ENCODE assay signal across 23 cellular contexts in genomic region chr3:61008168-61008737, GRCh38.
A peak's percentile ranks its signal among the peaks of the same experiment; 100 is the strongest.
DNase-seq lines count a peak whose midpoint lies in the region; ATAC-seq and TF ChIP-seq lines count a peak whose summit lies in the region.
"Had no signal": no experiment of that assay in that cellular context is flagged by ENCODE, and none has a peak within 500 bp of the region (broad histone marks: within the 10 kb centered on the region; RNA-seq: fewer than 3 reads in every experiment).

No MANE protein-coding gene starts in this region.

- TF ChIP-seq EP300 in upper lobe of left lung (IDR thresholded peaks at IDR 0.05) = no peak

- no peak for TF ChIP-seq POLR2A in upper lobe of left lung (IDR thresholded peaks at IDR 0.05)

- H3K27ac ChIP-seq in upper lobe of left lung = peak overlapping the region in 3 of 4 donors; percentile 26 to 67 (median 65)
- H3K27ac ChIP-seq: ovary had no signal

- no peaks in the 10 kb centered on the region for H3K27me3 ChIP-seq in upper lobe of left lung
- H3K27me3 ChIP-seq: ovary had no signal

- DNase-seq in NCI-H2227 (lab: John Stamatoyannopoulos, UW; ENCODE audit: unreplicated experiment) = peak; percentile 32
- DNase-seq in NCI-H2227 treated with DMSO at 0.1 percent for 48 hours (lab: John Stamatoyannopoulos, UW) = no peak
- peak; percentile 0 for DNase-seq in NCI-H82 treated with DMSO at 0.1 percent for 48 hours (lab: John Stamatoyannopoulos, UW; ENCODE audit: unreplicated experiment)
- DNase-seq in memory B cell (ENCODE audit: low spot score in 2 of 2) = no peak
- peak in 1 of 2 donors; percentile 23 for DNase-seq in upper lobe of left lung
- DNase-seq in dedifferentiated amniotic fluid mesenchymal stem cell (ENCODE audit: extremely low spot score) = no peak
- no peak for DNase-seq in NCI-H524 (lab: John Stamatoyannopoulos, UW)
- DNase-seq in NCI-H526 (lab: John Stamatoyannopoulos, UW) = no peak
- DNase-seq: 8988T; activated CD4-positive, CD25-positive, alpha-beta regulatory T cell treated with anti-CD3 and anti-CD28 coated beads, Interleukin-2, amount 50 U/mL, for 72 hours; activated CD8-positive, alpha-beta T cell treated with anti-CD3 and anti-CD28 coated beads, Interleukin-2, amount 10 ng/mL, durations not matched to agents 7 days and 5 days; activated gamma-delta T cell; CD8-positive, alpha-beta memory T cell; GF-D8; HCEC 1CT; kidney glomerular epithelial cell; mesenchymal stem cell; MM.1S; NCI-H1930; ovary; SIG-M5 had no signal

- WGBS in upper lobe of left lung, 2 donors = 85 to 100% methylated on average over 2 of the region's 2 CpGs

- no peak for ATAC-seq in memory B cell (ENCODE audit: low read depth)
- ATAC-seq in upper lobe of left lung (ENCODE audit: low FRiP score in 2 of 2) = peak in 1 of 2 donors; percentile 26
- ATAC-seq: activated CD8-positive, alpha-beta T cell treated with anti-CD3 and anti-CD28 coated beads, Interleukin-2, amount 10 ng/mL, durations not matched to agents 7 days and 5 days; K562 had no signal

- peaks cover 10% of the 10 kb centered on the region for H3K36me3 Mint-ChIP-seq in memory B cell

- H3K4me1 ChIP-seq in upper lobe of left lung = no peaks in the 10 kb centered on the region

- H3K36me3 ChIP-seq in upper lobe of left lung = no peaks in the 10 kb centered on the region
- H3K36me3 ChIP-seq: ovary had no signal

- no peak for TF ChIP-seq CTCF in upper lobe of left lung (IDR thresholded peaks at IDR 0.05)

- H3K27ac Mint-ChIP-seq in memory B cell = peak overlapping the region; percentile 93
- H3K27ac Mint-ChIP-seq: activated CD8-positive, alpha-beta T cell treated with anti-CD3 and anti-CD28 coated beads, Interleukin-2, amount 10 ng/mL, durations not matched to agents 7 days and 5 days had no signal

- H3K9me3 ChIP-seq in upper lobe of left lung = no peaks in the 10 kb centered on the region
- H3K9me3 ChIP-seq: ovary had no signal

- H3K9me3 Mint-ChIP-seq in memory B cell = peaks cover 3% of the 10 kb centered on the region

- no peak overlapping the region for H3K4me3 Mint-ChIP-seq in memory B cell
- H3K4me3 Mint-ChIP-seq: activated CD8-positive, alpha-beta T cell treated with anti-CD3 and anti-CD28 coated beads, Interleukin-2, amount 10 ng/mL, durations not matched to agents 7 days and 5 days; CD8-positive, alpha-beta memory T cell had no signal

- no peak overlapping the region for H3K4me3 ChIP-seq in upper lobe of left lung
- H3K4me3 ChIP-seq: coronary artery, K562, ovary had no signal

- no peaks in the 10 kb centered on the region for H3K27me3 Mint-ChIP-seq in memory B cell

- peaks cover 19% of the 10 kb centered on the region for H3K4me1 Mint-ChIP-seq in memory B cell
- H3K4me1 Mint-ChIP-seq: CD8-positive, alpha-beta memory T cell had no signal

Comparison
In these comparisons a context has a peak if more than half of its experiments do, and no peak if none do; other contexts are left out.
1. DNase-seq: peak in NCI-H2227 (single experiment) and NCI-H82 treated with DMSO at 0.1 percent for 48 hours (single experiment); none in NCI-H2227 treated with DMSO at 0.1 percent for 48 hours (single experiment), memory B cell (0 of 2), dedifferentiated amniotic fluid mesenchymal stem cell (single experiment), NCI-H524 (0 of 2) and NCI-H526 (0 of 2).